Comparison of ENCODE assay signal across 1 cellular context in genomic region chr11:23233075-23233474, GRCh38.
TF ChIP-seq lines count a peak whose summit lies in the region.

No MANE protein-coding gene starts in this region.

TF ChIP-seq in IMR-90, 13 proteins besides CTCF, POLR2A, EP300 and RAD21 (continued from another document):
- 0 out of 2 replicates have a peak, but pooled peaks have one; percentile 7 for TF ChIP-seq CEBPB (IDR thresholded peaks at IDR 0.05; ENCODE audit: low read depth, low read length)
- no peak for TF ChIP-seq SMC3 (IDR thresholded peaks at IDR 0.05; ENCODE audit: low read depth, low read length)
- no peak for TF ChIP-seq NFE2L2 (IDR thresholded peaks at IDR 0.05; ENCODE audit: low read depth, low read length)
- no peak for TF ChIP-seq MXI1 (IDR thresholded peaks at IDR 0.05; ENCODE audit: borderline replicate concordance, low read depth, low read length)
- no peak for TF ChIP-seq RCOR1 (IDR thresholded peaks at IDR 0.05; ENCODE audit: insufficient replicate concordance, low read length)
